15 cellular contexts compared by ENCODE assay signal in genomic region chr9:9112001-9112725, GRCh38.
"Had no signal": no experiment of that assay in that cellular context is flagged by ENCODE, and none has a peak within 500 bp of the region (broad histone marks: within the 10 kb centered on the region; RNA-seq: fewer than 3 reads in every experiment).

No MANE protein-coding gene starts in this region.

- ATAC-seq: activated naive CD4-positive, alpha-beta T cell treated with anti-CD3 and anti-CD28 coated beads, Interleukin-2, amount 50 U/mL, for 72 hours; activated T-cell treated with anti-CD3 and anti-CD28 coated beads, Interleukin-2, amount 50 U/mL, for 72 hours; psoas muscle; sciatic nerve; stimulated activated naive CD8-positive, alpha-beta T cell treated with anti-CD3 and anti-CD28 coated beads, Interleukin-15, amount 100 ng/mL, for 72 hours had no signal

- H3K9me3 ChIP-seq: psoas muscle, spleen had no signal

- H3K4me1 ChIP-seq: psoas muscle, spleen had no signal

- FAIRE-seq: endothelial cell of umbilical vein, TTC549 had no signal

- DNase-seq: activated B cell treated with CpG ODN at 0.5 μM for 24 hours; activated CD4-positive, alpha-beta T cell treated with anti-CD3 and anti-CD28 coated beads, Interleukin-2, amount 10 ng/mL, durations not matched to agents 7 days and 5 days; activated CD8-positive, alpha-beta memory T cell treated with anti-CD3 and anti-CD28 coated beads, Interleukin-2, amount 50 U/mL, for 48 hours; activated gamma-delta T cell; activated T-cell treated with anti-CD3 and anti-CD28 coated beads, Interleukin-2, amount 50 U/mL, for 72 hours; effector CD8-positive, alpha-beta T cell; foreskin fibroblast; psoas muscle; spleen; stimulated activated naive CD8-positive, alpha-beta T cell treated with anti-CD3 and anti-CD28 coated beads, Interleukin-15, amount 100 ng/mL, for 72 hours; T-helper 2 cell had no signal

- H3K27me3 ChIP-seq: spleen had no signal

- H3K4me3 ChIP-seq: psoas muscle, spleen had no signal

- H3K36me3 ChIP-seq: spleen had no signal

- H3K27ac ChIP-seq: psoas muscle, spleen had no signal
